9 cellular contexts compared by ENCODE assay signal in genomic region chr7:1811850-1812692, GRCh38.
DNase-seq lines count a peak whose midpoint lies in the region; ATAC-seq, FAIRE-seq and TF ChIP-seq lines count a peak whose summit lies in the region.
"Had no signal": no experiment of that assay in that cellular context is flagged by ENCODE, and none has a peak within 500 bp of the region (broad histone marks: within the 10 kb centered on the region; RNA-seq: fewer than 3 reads in every experiment).

No MANE protein-coding gene starts in this region.

- WGBS in body of pancreas, 2 donors = 29 to 43% methylated on average over 4 to 13 of the region's 13 CpGs

- TF ChIP-seq CTCF in D721Med (IDR thresholded peaks at IDR 0.05; ENCODE audit: insufficient read depth, missing control alignments) (peak; percentile 32), body of pancreas (IDR thresholded peaks at IDR 0.05) (peak in 4 of 7 experiments; percentile 15 to 36 (median 24))

- no peak for TF ChIP-seq EP300 in Ishikawa (IDR thresholded peaks at IDR 0.05; ENCODE audit: borderline replicate concordance)

- intact Hi-C loops in body of pancreas (cut with DNase I) = no loop called here

- no peaks in the 10 kb centered on the region for H3K36me3 ChIP-seq in body of pancreas (replicated peaks in 1 of 2; ENCODE audit: insufficient read depth in 1 of 2, low read depth in 2 of 2)

- no peaks in the 10 kb centered on the region for H3K9me3 ChIP-seq in body of pancreas

- H3K27ac ChIP-seq in body of pancreas = no peak overlapping the region

- no peaks in the 10 kb centered on the region for H3K27me3 ChIP-seq in body of pancreas

- DNase-seq in D721Med (ENCODE audit: insufficient read length, low spot score) (peak; percentile 95), body of pancreas (peak in 2 of 4 donors; percentile 22 to 55), mesenteric fat pad (ENCODE audit: low spot score) (peak; percentile 85), NCI-H1930 (lab: John Stamatoyannopoulos, UW) (no peak), midbrain (lab: John Stamatoyannopoulos, UW) (no peak)
- DNase-seq: activated gamma-delta T cell had no signal

- ATAC-seq in body of pancreas (no peak), GM21360 (IDR thresholded peaks at IDR 0.05; ENCODE audit: unreplicated experiment) (no peak), GM18520 (IDR thresholded peaks at IDR 0.05; ENCODE audit: unreplicated experiment) (no peak)

- no peak overlapping the region for H3K4me3 ChIP-seq in body of pancreas

- TF ChIP-seq RAD21 in Ishikawa (IDR thresholded peaks at IDR 0.05; ENCODE audit: low read depth) = peak; percentile 16; the same call in 1 of the 2 replicates

- FAIRE-seq in D721Med (lab: Jason Lieb, UNC) = peak; percentile 56

- TF ChIP-seq POLR2A in body of pancreas (IDR thresholded peaks at IDR 0.05) = no peak

- no peaks in the 10 kb centered on the region for H3K4me1 ChIP-seq in body of pancreas

TF ChIP-seq in Ishikawa, 13 proteins besides CTCF, POLR2A, EP300 and RAD21:
- TF ChIP-seq TAF1 (IDR thresholded peaks at IDR 0.05; ENCODE audit: low read depth) (no peak), USF1 (IDR thresholded peaks at IDR 0.05) (no peak), MAX (IDR thresholded peaks at IDR 0.05) (no peak), CREB1 (IDR thresholded peaks at IDR 0.05; ENCODE audit: low read depth) (no peak)
TF ChIP-seq in Ishikawa: peak in this region for 0.

Comparison
In these comparisons a context has a peak if more than half of its experiments do, and no peak if none do; other contexts are left out.
1. DNase-seq: peak in D721Med (single experiment) and mesenteric fat pad (single experiment); none in NCI-H1930 (0 of 2) and midbrain (single experiment).